Comparison of ENCODE assay signal across 8 cellular contexts in genomic region chr10:112375721-112376577, GRCh38. TPM values are rescaled to one million over a fixed set of nuclear protein-coding genes. Genes with fewer than 3 reads are reported as not detected.
DNase-seq lines count a peak whose midpoint lies in the region; ATAC-seq, FAIRE-seq and TF ChIP-seq lines count a peak whose summit lies in the region.

No MANE protein-coding gene starts in this region.

- H3K9me3 ChIP-seq in lung (ENCODE audit: control insufficient read depth in 2 of 2, insufficient read depth in 1 of 2, low read length in 1 of 2): no peaks in the 10 kb centered on the region

- 10 to 13% methylated on average over 24 of the region's 24 CpGs for WGBS in lung, 2 donors

- no peaks in the 10 kb centered on the region for H3K27me3 Mint-ChIP-seq in stimulated activated naive CD8-positive, alpha-beta T cell treated with anti-CD3 and anti-CD28 coated beads, Interleukin-15, amount 100 ng/mL, for 72 hours

- peaks cover 0 to 18% of the 10 kb centered on the region in 2 donors for H3K4me1 ChIP-seq in lung (ENCODE audit: control insufficient read depth in 2 of 2, insufficient read depth in 2 of 2, low read length in 2 of 2)

- peaks cover 0 to 5% of the 10 kb centered on the region in 2 donors for H3K36me3 ChIP-seq in lung (ENCODE audit: control insufficient read depth in 2 of 2, insufficient read depth in 2 of 2, low read length in 2 of 2)

- H3K4me1 Mint-ChIP-seq in stimulated activated naive CD8-positive, alpha-beta T cell treated with anti-CD3 and anti-CD28 coated beads, Interleukin-15, amount 100 ng/mL, for 72 hours: peaks cover 94% of the 10 kb centered on the region

- TF ChIP-seq CTCF in cardiac fibroblast (IDR thresholded peaks at IDR 0.05; ENCODE audit: low read depth, low read length): no peak
- no peak for TF ChIP-seq CTCF in lung (IDR thresholded peaks at IDR 0.05; ENCODE audit: control extremely low read depth, extremely low read depth)

- peaks cover 4 to 5% of the 10 kb centered on the region in 2 donors for H3K9me3 Mint-ChIP-seq in stimulated activated naive CD8-positive, alpha-beta T cell treated with anti-CD3 and anti-CD28 coated beads, Interleukin-15, amount 100 ng/mL, for 72 hours

- peak overlapping the region; percentile 100 for H3K27ac Mint-ChIP-seq in stimulated activated naive CD8-positive, alpha-beta T cell treated with anti-CD3 and anti-CD28 coated beads, Interleukin-15, amount 100 ng/mL, for 72 hours

- H3K4me3 Mint-ChIP-seq in stimulated activated naive CD8-positive, alpha-beta T cell treated with anti-CD3 and anti-CD28 coated beads, Interleukin-15, amount 100 ng/mL, for 72 hours: peak overlapping the region; percentile 95 to 100

- DNase-seq in Ammon's horn (ENCODE audit: low spot score) (peak; percentile 50), GM19239 (ENCODE audit: insufficient read length, low spot score) (peak; percentile 86), T-helper 1 cell (peak in 4 of 5 donors; percentile 22 to 76 (median 32)), cardiac fibroblast (ENCODE audit: low read depth in 2 of 2) (peak; percentile 35 to 71), lung (ENCODE audit: low spot score) (peak; percentile 62), superior temporal gyrus (ENCODE audit: extremely low spot score) (no peak)
- peak; percentile 41 to 54 for DNase-seq in stimulated activated naive CD8-positive, alpha-beta T cell treated with anti-CD3 and anti-CD28 coated beads, Interleukin-15, amount 100 ng/mL, for 72 hours

- H3K27me3 ChIP-seq in lung (ENCODE audit: control insufficient read depth, insufficient read depth): no peaks in the 10 kb centered on the region

- peak; percentile 97 for FAIRE-seq in GM19239 (lab: Jason Lieb, UNC)

- peak overlapping the region; percentile 42 to 87 for H3K27ac ChIP-seq in lung (ENCODE audit: low read depth in 1 of 2, low read length in 1 of 2)

- peak overlapping the region in 1 of 2 donors; percentile 5 for H3K4me3 ChIP-seq in cardiac fibroblast (replicated peaks in 1 of 2; ENCODE audit: low read depth in 2 of 2, low read length in 2 of 2)
- H3K4me3 ChIP-seq in lung: peak overlapping the region; percentile 16

- peak; percentile 88 for ATAC-seq in HG03342 (IDR thresholded peaks at IDR 0.05; ENCODE audit: unreplicated experiment)
- peak; percentile 81 for ATAC-seq in lung (ENCODE audit: insufficient read depth, low FRiP score)
- peak; percentile 77 for ATAC-seq in stimulated activated naive CD8-positive, alpha-beta T cell treated with anti-CD3 and anti-CD28 coated beads, Interleukin-15, amount 100 ng/mL, for 72 hours

RNA-seq across cellular contexts. Expression of gene ACSL5, which starts 2.0 kb away (rescaled TPM):
- 10 to 100 TPM; 62.0 to 62.6 TPM for total RNA-seq in lung
- polyA plus RNA-seq in lung: 10 to 100 TPM; 46.1 to 71.0 TPM
